8 cellular contexts compared by ENCODE assay signal in the genomic region with DNA sequence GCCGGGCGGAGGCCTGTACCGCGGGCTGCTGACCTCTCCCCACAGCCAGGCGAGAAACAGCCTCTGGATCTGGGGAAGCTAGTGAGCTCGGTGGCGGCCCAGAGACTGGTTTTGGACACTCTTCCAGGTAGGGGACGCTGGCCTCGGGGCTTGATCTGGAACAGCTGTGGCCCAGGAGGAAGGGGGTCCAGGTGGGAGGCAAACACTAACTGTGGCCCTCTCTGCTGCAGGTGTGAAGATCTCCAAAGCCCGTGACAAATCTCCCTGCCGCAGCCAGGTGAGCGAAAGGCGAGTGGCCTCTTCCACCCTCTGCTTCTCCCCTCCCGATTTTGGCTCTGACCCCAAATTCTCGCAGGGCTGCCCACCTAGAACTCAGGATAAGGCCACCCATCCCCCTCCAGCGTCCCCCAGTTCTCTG. TPM values are rescaled to one million over a fixed set of nuclear protein-coding genes. Genes with fewer than 3 reads are reported as not detected.
DNase-seq lines count a peak whose midpoint lies in the region; ATAC-seq, FAIRE-seq and TF ChIP-seq lines count a peak whose summit lies in the region.

No MANE protein-coding gene starts in this region.

- DNase-seq in cardiac muscle cell (ENCODE audit: low read depth in 1 of 2, low spot score in 1 of 2) (no peak), left ventricle myocardium superior (no peak), body of pancreas (peak in 1 of 4 donors; percentile 42), lower lobe of right lung (no peak), upper lobe of left lung (no peak), GM19239 (ENCODE audit: insufficient read length, low spot score) (no peak)

- H3K4me1 ChIP-seq in cardiac muscle cell (ENCODE audit: low read depth), result peaks cover 27% of the 10 kb centered on the region
- H3K4me1 ChIP-seq in body of pancreas, result peaks cover 55% of the 10 kb centered on the region
- peaks cover 41% of the 10 kb centered on the region for H3K4me1 ChIP-seq in lower lobe of right lung
- peaks cover 31 to 51% (median 34%) of the 10 kb centered on the region in 4 donors for H3K4me1 ChIP-seq in upper lobe of left lung

- FAIRE-seq in GM19239 (lab: Jason Lieb, UNC), result no peak

- H3K9me3 ChIP-seq in cardiac muscle cell (ENCODE audit: low read depth) (no peaks in the 10 kb centered on the region), body of pancreas (no peaks in the 10 kb centered on the region), lower lobe of right lung (no peaks in the 10 kb centered on the region), upper lobe of left lung (no peaks in the 10 kb centered on the region)

- WGBS in body of pancreas, 2 donors, result 8 to 17% methylated on average over 3 to 16 of the region's 16 CpGs
- 53 to 63% methylated on average over 11 to 15 of the region's 16 CpGs for WGBS in upper lobe of left lung, 2 donors

- TF ChIP-seq CTCF in cardiac muscle cell (IDR thresholded peaks at IDR 0.05; ENCODE audit: low read depth, low read length), result no peak
- no peak for TF ChIP-seq CTCF in body of pancreas (IDR thresholded peaks at IDR 0.05)
- no peak for TF ChIP-seq CTCF in lower lobe of right lung (IDR thresholded peaks at IDR 0.05)
- no peak for TF ChIP-seq CTCF in upper lobe of left lung (IDR thresholded peaks at IDR 0.05)

- no peak for TF ChIP-seq EP300 in upper lobe of left lung (IDR thresholded peaks at IDR 0.05)

- H3K4me3 ChIP-seq in cardiac muscle cell (peak overlapping the region; percentile 31), body of pancreas (peak overlapping the region in 1 of 2 donors; percentile 8), lower lobe of right lung (peak overlapping the region; percentile 48), upper lobe of left lung (peak overlapping the region in 3 of 4 donors; percentile 41 to 55 (median 48))

- TF ChIP-seq POLR2A in body of pancreas (IDR thresholded peaks at IDR 0.05), result peak in 2 of 3 donors; percentile 14 to 33
- peak in 1 of 4 donors; percentile 15 for TF ChIP-seq POLR2A in upper lobe of left lung (IDR thresholded peaks at IDR 0.05)

- ATAC-seq in left ventricle myocardium superior (no peak), body of pancreas (no peak), lower lobe of right lung (no peak), upper lobe of left lung (ENCODE audit: low FRiP score in 2 of 2) (no peak), HG02798 (IDR thresholded peaks at IDR 0.05; ENCODE audit: poor library complexity, unreplicated experiment) (no peak), HG03571 (IDR thresholded peaks at IDR 0.05; ENCODE audit: unreplicated experiment) (no peak)

- intact Hi-C loops in left ventricle myocardium superior (cut with micrococcal nuclease) (loop anchor here (10.0 kb wide), 1 partner anchor 46 kb away; no protein-coding TSS in a partner anchor), body of pancreas (cut with DNase I) (no loop called here), lower lobe of right lung (cut with DNase I) (no loop called here)

- H3K27me3 ChIP-seq in cardiac muscle cell (no peaks in the 10 kb centered on the region), body of pancreas (no peaks in the 10 kb centered on the region), lower lobe of right lung (ENCODE audit: low read depth) (no peaks in the 10 kb centered on the region), upper lobe of left lung (no peaks in the 10 kb centered on the region)

- H3K36me3 ChIP-seq in cardiac muscle cell, result no peaks in the 10 kb centered on the region
- H3K36me3 ChIP-seq in body of pancreas (replicated peaks in 1 of 2; ENCODE audit: insufficient read depth in 1 of 2, low read depth in 2 of 2), result no peaks in the 10 kb centered on the region
- peaks cover 10% of the 10 kb centered on the region for H3K36me3 ChIP-seq in lower lobe of right lung
- H3K36me3 ChIP-seq in upper lobe of left lung, result peaks cover 0 to 14% (median 0%) of the 10 kb centered on the region in 4 donors

- H3K27ac ChIP-seq in cardiac muscle cell (peak overlapping the region; percentile 66), body of pancreas (peak overlapping the region; percentile 53 to 84 (median 78)), lower lobe of right lung (peak overlapping the region; percentile 72), upper lobe of left lung (peak overlapping the region in 3 of 4 donors; percentile 42 to 82 (median 78))

RNA-seq across cellular contexts. Expression of a gene that starts 13.1 kb away (rescaled TPM):
- total RNA-seq in cardiac muscle cell (not detected in 2 replicates), left ventricle myocardium superior (not detected), body of pancreas (not detected), lower lobe of right lung (not detected), upper lobe of left lung (not detected)
- polyA plus RNA-seq in cardiac muscle cell, result not detected in 2 replicates

RNA-seq across cellular contexts. Expression of a gene that starts 13.4 kb away (rescaled TPM):
- total RNA-seq in cardiac muscle cell, result 68.1 and 139 TPM in 2 replicates
- polyA plus RNA-seq in cardiac muscle cell, result 33.6 and 76.5 TPM in 2 replicates
- 2.0 TPM for total RNA-seq in left ventricle myocardium superior
- total RNA-seq in body of pancreas, result 10 to 100 TPM; 15.0 to 39.2 TPM
- total RNA-seq in lower lobe of right lung, result 16.2 TPM
- 10 to 100 TPM; 11.9 to 39.1 (median 26.6) TPM for total RNA-seq in upper lobe of left lung

RNA-seq across cellular contexts. Expression of a gene that starts 19.7 kb away (rescaled TPM):
- total RNA-seq in cardiac muscle cell (163 and 198 TPM in 2 replicates), left ventricle myocardium superior (61.2 TPM), body of pancreas (100 to 1,000 TPM; 218 to 227 TPM), lower lobe of right lung (108 TPM), upper lobe of left lung (100 to 1,000 TPM; 134 to 263 (median 177) TPM)
- 213 and 261 TPM in 2 replicates for polyA plus RNA-seq in cardiac muscle cell

RNA-seq across cellular contexts. Expression of a gene that starts 29.3 kb away (rescaled TPM):
- not detected in 2 replicates for total RNA-seq in cardiac muscle cell
- not detected in 2 replicates for polyA plus RNA-seq in cardiac muscle cell
- total RNA-seq in left ventricle myocardium superior, result not detected
- total RNA-seq in body of pancreas, result not detected
- total RNA-seq in lower lobe of right lung, result not detected
- total RNA-seq in upper lobe of left lung, result not detected

RNA-seq across cellular contexts. Expression of a gene that starts 38.2 kb away (rescaled TPM):
- total RNA-seq in cardiac muscle cell (3.4 and 4.6 TPM in 2 replicates), left ventricle myocardium superior (not detected), body of pancreas (1 to 10 TPM in 1 of 2 donors, under 1 TPM in 1; 0.33 to 4.4 TPM), lower lobe of right lung (0.80 TPM), upper lobe of left lung (1 to 10 TPM in 4 of 6 donors, under 1 TPM in 1, not detected in 1; 0.91 to 7.8 (median 2.1) TPM)
- 5.0 and 13.6 TPM in 2 replicates for polyA plus RNA-seq in cardiac muscle cell
